Comparison of ENCODE assay signal across 8 cellular contexts in genomic region chr6:113855500-113856010, GRCh38. TPM values are rescaled to one million over a fixed set of nuclear protein-coding genes. Genes with fewer than 3 reads are reported as not detected.
A peak's percentile ranks its signal among the peaks of the same experiment; 100 is the strongest.
DNase-seq lines count a peak whose midpoint lies in the region; ATAC-seq, FAIRE-seq and TF ChIP-seq lines count a peak whose summit lies in the region.

No MANE protein-coding gene starts in this region.

- peak overlapping the region; percentile 98 for H3K9ac ChIP-seq in keratinocyte (ENCODE audit: control insufficient read depth, extremely low read depth, insufficient read depth, low read length)

- no peaks in the 10 kb centered on the region for H3K36me3 ChIP-seq in body of pancreas (replicated peaks in 1 of 2; ENCODE audit: insufficient read depth in 1 of 2, low read depth in 2 of 2)
- H3K36me3 ChIP-seq in keratinocyte (ENCODE audit: control insufficient read depth in 2 of 2, extremely low read depth in 1 of 2, insufficient read depth in 2 of 2, low read length in 2 of 2) = no peaks in the 10 kb centered on the region

- H3K4me2 ChIP-seq in keratinocyte (ENCODE audit: control insufficient read depth, extremely low read depth, insufficient read depth, low read depth, low read length) = peak overlapping the region; percentile 94

- peak overlapping the region; percentile 36 to 47 for H3K4me3 ChIP-seq in body of pancreas
- H3K4me3 ChIP-seq in keratinocyte (ENCODE audit: control insufficient read depth in 2 of 3, extremely low read depth in 1 of 3, insufficient read depth in 2 of 3, low read depth in 1 of 3, low read length in 3 of 3) = peak overlapping the region; percentile 71 to 89 (median 77)

- dilution Hi-C loops in keratinocyte (cut with MboI; ENCODE audit: extremely low pct_ligation_motif_present, low sequenced_read_pairs) = no loop called here

- intact Hi-C loops in body of pancreas (cut with DNase I) = no loop called here

- H4K20me1 ChIP-seq in keratinocyte (ENCODE audit: control insufficient read depth, extremely low read depth, insufficient read depth, low read length) = no peaks in the 10 kb centered on the region

- peaks cover 16% of the 10 kb centered on the region for H3K4me1 ChIP-seq in body of pancreas
- peaks cover 11% of the 10 kb centered on the region for H3K4me1 ChIP-seq in keratinocyte (ENCODE audit: control insufficient read depth, extremely low read depth, insufficient read depth, low read length)

- no peaks in the 10 kb centered on the region for H3K9me1 ChIP-seq in keratinocyte (ENCODE audit: control insufficient read depth, extremely low read depth, insufficient read depth, low read length)

- H2AFZ ChIP-seq in keratinocyte (ENCODE audit: control insufficient read depth, low read length) = peak overlapping the region; percentile 81

- H3K79me2 ChIP-seq in keratinocyte (ENCODE audit: control insufficient read depth, insufficient read depth, low read length) = peaks cover 32% of the 10 kb centered on the region

- no peaks in the 10 kb centered on the region for H3K27me3 ChIP-seq in body of pancreas
- H3K27me3 ChIP-seq in keratinocyte (ENCODE audit: control insufficient read depth, extremely low read depth, insufficient read depth, low read length) = no peaks in the 10 kb centered on the region

- 1% methylated on average over 17 of the region's 17 CpGs for WGBS in body of pancreas, 2 donors

- TF ChIP-seq POLR2A in body of pancreas (IDR thresholded peaks at IDR 0.05) = no peak

- DNase-seq in GDM1 (lab: John Stamatoyannopoulos, UW) (peak; percentile 23), NCI-H1105 (lab: John Stamatoyannopoulos, UW) (peak; percentile 44), body of pancreas (peak in 3 of 4 donors; percentile 28 to 43 (median 41)), keratinocyte (ENCODE audit: low read depth, low spot score) (no peak), stromal cell of bone marrow (ENCODE audit: low read depth) (peak; percentile 18)

- H3K9me3 ChIP-seq in body of pancreas = no peaks in the 10 kb centered on the region
- no peaks in the 10 kb centered on the region for H3K9me3 ChIP-seq in keratinocyte (ENCODE audit: control insufficient read depth, low read depth, low read length)

- TF ChIP-seq CTCF in body of pancreas (IDR thresholded peaks at IDR 0.05) (no peak), keratinocyte (optimal IDR thresholded peaks at IDR 0.05 in 1 of 3, IDR thresholded peaks at IDR 0.05 in 1 of 3, conservative IDR thresholded peaks at IDR 0.05 in 1 of 3; ENCODE audit: extremely low read depth in 1 of 3, insufficient read depth in 2 of 3, low read length in 3 of 3) (no peak)

- ATAC-seq in body of pancreas = no peak
- no peak for ATAC-seq in HG03457 (IDR thresholded peaks at IDR 0.05; ENCODE audit: unreplicated experiment)
- no peak for ATAC-seq in HG03097 (IDR thresholded peaks at IDR 0.05; ENCODE audit: low FRiP score, unreplicated experiment)
- ATAC-seq in HG02870 (IDR thresholded peaks at IDR 0.05; ENCODE audit: unreplicated experiment) = no peak

- FAIRE-seq in keratinocyte (lab: Jason Lieb, UNC) = peak; percentile 44

- H3K27ac ChIP-seq in body of pancreas (peak overlapping the region; percentile 97 to 100 (median 99)), keratinocyte (ENCODE audit: control insufficient read depth, insufficient read depth, low read length) (peak overlapping the region; percentile 99)

RNA-seq across cellular contexts. Expression of gene MARCKS, which starts 1.6 kb away (rescaled TPM):
- 100 to 1,000 TPM in 1 of 2 donors, 10 to 100 TPM in 1; 68.5 to 109 TPM for total RNA-seq in body of pancreas
- polyA plus RNA-seq in keratinocyte = 33.2 to 50.8 TPM (median 38.3 TPM) in 3 replicates
- polyA plus RNA-seq in keratinocyte (2011; ENCODE audit: low read depth) = 21.0 TPM
- 20.8 and 38.9 TPM in 2 replicates for polyA plus RNA-seq in keratinocyte (2011; cell fraction: cytosol; rRNA removed)
- 43.9 and 64.9 TPM in 2 replicates for polyA plus RNA-seq in keratinocyte (2011; cell fraction: nucleus; rRNA removed)
- polyA plus RNA-seq in keratinocyte (2012; ENCODE audit: low replicate concordance) = 49.5 and 49.9 TPM in 2 replicates
- polyA minus RNA-seq in keratinocyte = 7.1 to 29.0 TPM (median 17.1 TPM) in 3 replicates
- 64.8 TPM for polyA minus RNA-seq in keratinocyte (2011; cell fraction: cytosol; rRNA and poly(A)+ RNA removed)
- 47.7 and 62.8 TPM in 2 replicates for polyA minus RNA-seq in keratinocyte (2011; cell fraction: nucleus; rRNA and poly(A)+ RNA removed)
